Comparison of ENCODE assay signal across 8 cellular contexts in the genomic region with DNA sequence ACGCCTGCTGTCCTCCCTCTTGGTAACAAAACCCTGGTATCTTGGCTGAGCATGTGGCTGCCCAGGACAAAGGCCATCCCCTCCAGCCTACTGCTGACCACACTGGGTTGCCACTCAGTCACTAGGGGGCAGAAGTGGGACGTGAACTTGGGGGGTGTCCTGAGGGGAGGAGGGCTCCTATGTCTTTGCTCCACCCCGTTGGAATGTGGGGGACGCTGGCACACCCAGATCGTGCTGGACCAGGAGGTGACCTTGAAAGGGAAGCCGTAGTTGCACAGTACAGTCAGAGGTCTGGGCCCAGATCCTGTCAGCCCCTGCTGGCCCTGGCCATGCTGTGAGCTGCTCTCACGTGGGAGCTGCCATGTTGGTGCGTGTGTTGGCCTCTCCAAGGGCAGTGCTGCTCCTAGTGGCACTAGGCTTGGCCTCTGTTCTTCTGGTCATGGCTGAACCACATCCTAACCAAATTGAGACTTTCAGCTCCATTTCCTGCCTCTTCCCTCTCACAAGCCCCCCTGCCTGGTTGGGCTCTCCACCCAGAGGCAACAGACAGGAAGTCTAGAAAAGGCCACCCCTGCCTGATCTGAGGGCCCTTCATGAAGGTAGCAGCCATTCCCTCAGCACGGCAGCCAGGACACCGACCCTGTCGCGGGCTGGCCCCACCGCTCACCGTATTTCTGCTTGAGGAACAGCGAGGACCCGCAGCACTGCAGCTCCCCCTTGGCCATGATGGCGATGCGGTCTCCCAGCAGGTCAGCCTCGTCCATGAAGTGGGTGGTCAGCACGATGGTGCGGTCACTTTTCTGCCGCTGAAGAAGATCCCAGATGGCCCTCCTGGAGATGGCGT. TPM values are rescaled to one million over a fixed set of nuclear protein-coding genes. Genes with fewer than 3 reads are reported as not detected.
DNase-seq lines count a peak whose midpoint lies in the region; ATAC-seq, FAIRE-seq and TF ChIP-seq lines count a peak whose summit lies in the region.

No MANE protein-coding gene starts in this region.

- DNase-seq in SKM-1 treated with dmso at 0.1 percent for 144 hours (lab: John Stamatoyannopoulos, UW; ENCODE audit: unreplicated experiment) (peak; percentile 16), SKM-1 (lab: John Stamatoyannopoulos, UW; ENCODE audit: unreplicated experiment) (no peak), NAMALWA (ENCODE audit: low spot score) (peak; percentile 28), endothelial cell (ENCODE audit: low spot score) (no peak), osteocyte (ENCODE audit: extremely low spot score, unreplicated experiment) (no peak), frontal cortex (ENCODE audit: low spot score in 2 of 2) (no peak)
- DNase-seq in activated T-helper 2 cell treated with anti-CD3 and anti-CD28 coated beads, Interferon-gamma antibody, Interleukin-2, Interleukin-4, amounts not matched to agents 10 μg/mL and 5 μg/mL and 100 μg/mL, durations not matched to agents 14 hours and 24 hours and 36 hours (ENCODE audit: low spot score): no peak

- no peak for TF ChIP-seq CTCF in endothelial cell (IDR thresholded peaks at IDR 0.05; ENCODE audit: unreplicated experiment)
- peak; percentile 40 for TF ChIP-seq CTCF in osteocyte (IDR thresholded peaks at IDR 0.05)

- H3K4me1 Mint-ChIP-seq in endothelial cell (ENCODE audit: unreplicated experiment) (no peaks in the 10 kb centered on the region), osteocyte (ENCODE audit: unreplicated experiment) (no peaks in the 10 kb centered on the region)
- H3K4me1 Mint-ChIP-seq in activated T-helper 2 cell treated with anti-CD3 and anti-CD28 coated beads, Interferon-gamma antibody, Interleukin-2, Interleukin-4, amounts not matched to agents 10 μg/mL and 5 μg/mL and 100 μg/mL, durations not matched to agents 14 hours and 24 hours and 36 hours (ENCODE audit: low read depth): peaks cover 7% of the 10 kb centered on the region

- intact Hi-C loops in activated T-helper 2 cell treated with anti-CD3 and anti-CD28 coated beads, Interferon-gamma antibody, Interleukin-2, Interleukin-4, amounts not matched to agents 10 μg/mL and 5 μg/mL and 100 μg/mL, durations not matched to agents 14 hours and 24 hours and 36 hours (cut with micrococcal nuclease): no loop called here

- H3K36me3 Mint-ChIP-seq in endothelial cell (ENCODE audit: low read depth, unreplicated experiment): no peaks in the 10 kb centered on the region
- H3K36me3 Mint-ChIP-seq in osteocyte (ENCODE audit: unreplicated experiment): no peaks in the 10 kb centered on the region
- H3K36me3 Mint-ChIP-seq in activated T-helper 2 cell treated with anti-CD3 and anti-CD28 coated beads, Interferon-gamma antibody, Interleukin-2, Interleukin-4, amounts not matched to agents 10 μg/mL and 5 μg/mL and 100 μg/mL, durations not matched to agents 14 hours and 24 hours and 36 hours (ENCODE audit: low read depth): no peaks in the 10 kb centered on the region

- FAIRE-seq in frontal cortex (lab: Jason Lieb, UNC): no peak

- no peak overlapping the region for H3K27ac Mint-ChIP-seq in endothelial cell (ENCODE audit: unreplicated experiment)
- H3K27ac Mint-ChIP-seq in osteocyte (ENCODE audit: unreplicated experiment): no peak overlapping the region
- H3K27ac Mint-ChIP-seq in activated T-helper 2 cell treated with anti-CD3 and anti-CD28 coated beads, Interferon-gamma antibody, Interleukin-2, Interleukin-4, amounts not matched to agents 10 μg/mL and 5 μg/mL and 100 μg/mL, durations not matched to agents 14 hours and 24 hours and 36 hours: no peak overlapping the region

- ATAC-seq in HG03045 (IDR thresholded peaks at IDR 0.05; ENCODE audit: unreplicated experiment): no peak

- peak overlapping the region; percentile 25 for H3K4me3 Mint-ChIP-seq in endothelial cell (ENCODE audit: unreplicated experiment)
- H3K4me3 Mint-ChIP-seq in osteocyte (ENCODE audit: unreplicated experiment): no peak overlapping the region
- no peak overlapping the region for H3K4me3 Mint-ChIP-seq in activated T-helper 2 cell treated with anti-CD3 and anti-CD28 coated beads, Interferon-gamma antibody, Interleukin-2, Interleukin-4, amounts not matched to agents 10 μg/mL and 5 μg/mL and 100 μg/mL, durations not matched to agents 14 hours and 24 hours and 36 hours (ENCODE audit: low read depth)

- H3K27me3 Mint-ChIP-seq in endothelial cell (ENCODE audit: unreplicated experiment): no peaks in the 10 kb centered on the region
- no peaks in the 10 kb centered on the region for H3K27me3 Mint-ChIP-seq in osteocyte (ENCODE audit: unreplicated experiment)
- no peaks in the 10 kb centered on the region for H3K27me3 Mint-ChIP-seq in activated T-helper 2 cell treated with anti-CD3 and anti-CD28 coated beads, Interferon-gamma antibody, Interleukin-2, Interleukin-4, amounts not matched to agents 10 μg/mL and 5 μg/mL and 100 μg/mL, durations not matched to agents 14 hours and 24 hours and 36 hours (ENCODE audit: low read depth)

- no peaks in the 10 kb centered on the region for H3K9me3 Mint-ChIP-seq in endothelial cell (ENCODE audit: unreplicated experiment)
- no peaks in the 10 kb centered on the region for H3K9me3 Mint-ChIP-seq in osteocyte (ENCODE audit: unreplicated experiment)
- no peaks in the 10 kb centered on the region for H3K9me3 Mint-ChIP-seq in activated T-helper 2 cell treated with anti-CD3 and anti-CD28 coated beads, Interferon-gamma antibody, Interleukin-2, Interleukin-4, amounts not matched to agents 10 μg/mL and 5 μg/mL and 100 μg/mL, durations not matched to agents 14 hours and 24 hours and 36 hours

RNA-seq across cellular contexts. Expression of a gene that starts 29.0 kb away (rescaled TPM):
- total RNA-seq in endothelial cell (ENCODE audit: unreplicated experiment) (203 TPM), osteocyte (140 and 149 TPM in 2 replicates), frontal cortex (81.1 TPM)
- 369 TPM in 2 replicates for total RNA-seq in activated T-helper 2 cell treated with anti-CD3 and anti-CD28 coated beads, Interferon-gamma antibody, Interleukin-2, Interleukin-4, amounts not matched to agents 10 μg/mL and 5 μg/mL and 100 μg/mL, durations not matched to agents 14 hours and 24 hours and 36 hours

RNA-seq across cellular contexts. Expression of a gene that starts 43.6 kb away (rescaled TPM):
- total RNA-seq in endothelial cell (ENCODE audit: unreplicated experiment): 10.4 TPM
- total RNA-seq in osteocyte: 20.4 and 21.0 TPM in 2 replicates
- total RNA-seq in frontal cortex: 36.3 TPM
- total RNA-seq in activated T-helper 2 cell treated with anti-CD3 and anti-CD28 coated beads, Interferon-gamma antibody, Interleukin-2, Interleukin-4, amounts not matched to agents 10 μg/mL and 5 μg/mL and 100 μg/mL, durations not matched to agents 14 hours and 24 hours and 36 hours: 11.1 and 12.5 TPM in 2 replicates

RNA-seq across cellular contexts. Expression of a gene that starts 45.5 kb away (rescaled TPM):
- total RNA-seq in endothelial cell (ENCODE audit: unreplicated experiment) (27.1 TPM), osteocyte (46.4 and 48.1 TPM in 2 replicates), frontal cortex (10.2 TPM)
- total RNA-seq in activated T-helper 2 cell treated with anti-CD3 and anti-CD28 coated beads, Interferon-gamma antibody, Interleukin-2, Interleukin-4, amounts not matched to agents 10 μg/mL and 5 μg/mL and 100 μg/mL, durations not matched to agents 14 hours and 24 hours and 36 hours: 40.4 and 45.1 TPM in 2 replicates

Comparison
In these comparisons a context has a peak if more than half of its experiments do, and no peak if none do; other contexts are left out.
1. DNase-seq: peak in SKM-1 treated with dmso at 0.1 percent for 144 hours (single experiment) and NAMALWA (single experiment); none in SKM-1 (single experiment), endothelial cell (single experiment), osteocyte (single experiment), frontal cortex (0 of 2) and activated T-helper 2 cell treated with anti-CD3 and anti-CD28 coated beads, Interferon-gamma antibody, Interleukin-2, Interleukin-4, amounts not matched to agents 10 μg/mL and 5 μg/mL and 100 μg/mL, durations not matched to agents 14 hours and 24 hours and 36 hours (single experiment).